Comparison of ENCODE assay signal across 8 cellular contexts in genomic region chr6:132279592-132280139, GRCh38.
DNase-seq lines count a peak whose midpoint lies in the region; ATAC-seq and TF ChIP-seq lines count a peak whose summit lies in the region.

No MANE protein-coding gene starts in this region.

- H3K27me3 Mint-ChIP-seq in neural crest cell (ENCODE audit: low read depth), result no peaks in the 10 kb centered on the region
- peaks cover 21% of the 10 kb centered on the region for H3K27me3 Mint-ChIP-seq in stimulated activated naive CD8-positive, alpha-beta T cell treated with anti-CD3 and anti-CD28 coated beads, Interleukin-15, amount 100 ng/mL, for 72 hours

- peak overlapping the region; percentile 94 for H3K27ac Mint-ChIP-seq in neural crest cell (ENCODE audit: unreplicated experiment)
- no peak overlapping the region for H3K27ac Mint-ChIP-seq in stimulated activated naive CD8-positive, alpha-beta T cell treated with anti-CD3 and anti-CD28 coated beads, Interleukin-15, amount 100 ng/mL, for 72 hours

- no peaks in the 10 kb centered on the region for H3K9me3 Mint-ChIP-seq in neural crest cell
- H3K9me3 Mint-ChIP-seq in stimulated activated naive CD8-positive, alpha-beta T cell treated with anti-CD3 and anti-CD28 coated beads, Interleukin-15, amount 100 ng/mL, for 72 hours, result no peaks in the 10 kb centered on the region

- peak overlapping the region; percentile 66 for H3K4me3 Mint-ChIP-seq in neural crest cell
- peak overlapping the region; percentile 75 to 86 for H3K4me3 Mint-ChIP-seq in stimulated activated naive CD8-positive, alpha-beta T cell treated with anti-CD3 and anti-CD28 coated beads, Interleukin-15, amount 100 ng/mL, for 72 hours

- H3K4me3 ChIP-seq in foreskin fibroblast (ENCODE audit: low read depth in 1 of 2, low read length in 2 of 2), result peak overlapping the region; percentile 50 to 54

- ATAC-seq in GM21737 (IDR thresholded peaks at IDR 0.05; ENCODE audit: unreplicated experiment), result peak; percentile 92
- ATAC-seq in stimulated activated naive CD8-positive, alpha-beta T cell treated with anti-CD3 and anti-CD28 coated beads, Interleukin-15, amount 100 ng/mL, for 72 hours, result peak; percentile 65

- DNase-seq in EH (ENCODE audit: low read depth) (peak; percentile 76), KBM-7 (peak; percentile 83), RPMI7951 (ENCODE audit: low read depth) (peak; percentile 70), foreskin fibroblast (peak; percentile 48 to 83), neural crest cell (ENCODE audit: low read depth, low spot score) (peak; percentile 82)
- DNase-seq in activated T-helper 9 cell treated with anti-CD3 and anti-CD28 coated beads, Interleukin-2, amount 50 U/mL, for 16 hours (ENCODE audit: low read depth), result peak; percentile 57
- DNase-seq in stimulated activated naive CD8-positive, alpha-beta T cell treated with anti-CD3 and anti-CD28 coated beads, Interleukin-15, amount 100 ng/mL, for 72 hours, result peak; percentile 68 to 71

- TF ChIP-seq CTCF in foreskin fibroblast (IDR thresholded peaks at IDR 0.05; ENCODE audit: low read depth, low read length) (peak; percentile 80), neural crest cell (conservative IDR thresholded peaks at IDR 0.05) (peak; percentile 99)

- H3K36me3 Mint-ChIP-seq in neural crest cell (ENCODE audit: low read depth), result no peaks in the 10 kb centered on the region

- in situ Hi-C loops in KBM-7 (cut with MboI; ENCODE audit: low pct_unique_long_range_greater_than_20kb, low sequenced_read_pairs), result loop anchor here (25.0 kb wide), 1 partner anchor 208 kb away; no protein-coding TSS in a partner anchor

- peaks cover 4% of the 10 kb centered on the region for H3K4me1 Mint-ChIP-seq in neural crest cell
- H3K4me1 Mint-ChIP-seq in stimulated activated naive CD8-positive, alpha-beta T cell treated with anti-CD3 and anti-CD28 coated beads, Interleukin-15, amount 100 ng/mL, for 72 hours, result no peaks in the 10 kb centered on the region

Comparison
In these comparisons a context has a peak if more than half of its experiments do, and no peak if none do; other contexts are left out.
1. Peak in every context shown above with its lines: DNase-seq, ATAC-seq and H3K4me3 ChIP-seq.